9 cellular contexts compared by ENCODE assay signal in genomic region chr1:51878616-51879336, GRCh38. TPM values are rescaled to one million over a fixed set of nuclear protein-coding genes. Genes with fewer than 3 reads are reported as not detected.
DNase-seq lines count a peak whose midpoint lies in the region; ATAC-seq and TF ChIP-seq lines count a peak whose summit lies in the region.
"Had no signal": no experiment of that assay in that cellular context is flagged by ENCODE, and none has a peak within 500 bp of the region (broad histone marks: within the 10 kb centered on the region; RNA-seq: fewer than 3 reads in every experiment).

A gene with protein sequence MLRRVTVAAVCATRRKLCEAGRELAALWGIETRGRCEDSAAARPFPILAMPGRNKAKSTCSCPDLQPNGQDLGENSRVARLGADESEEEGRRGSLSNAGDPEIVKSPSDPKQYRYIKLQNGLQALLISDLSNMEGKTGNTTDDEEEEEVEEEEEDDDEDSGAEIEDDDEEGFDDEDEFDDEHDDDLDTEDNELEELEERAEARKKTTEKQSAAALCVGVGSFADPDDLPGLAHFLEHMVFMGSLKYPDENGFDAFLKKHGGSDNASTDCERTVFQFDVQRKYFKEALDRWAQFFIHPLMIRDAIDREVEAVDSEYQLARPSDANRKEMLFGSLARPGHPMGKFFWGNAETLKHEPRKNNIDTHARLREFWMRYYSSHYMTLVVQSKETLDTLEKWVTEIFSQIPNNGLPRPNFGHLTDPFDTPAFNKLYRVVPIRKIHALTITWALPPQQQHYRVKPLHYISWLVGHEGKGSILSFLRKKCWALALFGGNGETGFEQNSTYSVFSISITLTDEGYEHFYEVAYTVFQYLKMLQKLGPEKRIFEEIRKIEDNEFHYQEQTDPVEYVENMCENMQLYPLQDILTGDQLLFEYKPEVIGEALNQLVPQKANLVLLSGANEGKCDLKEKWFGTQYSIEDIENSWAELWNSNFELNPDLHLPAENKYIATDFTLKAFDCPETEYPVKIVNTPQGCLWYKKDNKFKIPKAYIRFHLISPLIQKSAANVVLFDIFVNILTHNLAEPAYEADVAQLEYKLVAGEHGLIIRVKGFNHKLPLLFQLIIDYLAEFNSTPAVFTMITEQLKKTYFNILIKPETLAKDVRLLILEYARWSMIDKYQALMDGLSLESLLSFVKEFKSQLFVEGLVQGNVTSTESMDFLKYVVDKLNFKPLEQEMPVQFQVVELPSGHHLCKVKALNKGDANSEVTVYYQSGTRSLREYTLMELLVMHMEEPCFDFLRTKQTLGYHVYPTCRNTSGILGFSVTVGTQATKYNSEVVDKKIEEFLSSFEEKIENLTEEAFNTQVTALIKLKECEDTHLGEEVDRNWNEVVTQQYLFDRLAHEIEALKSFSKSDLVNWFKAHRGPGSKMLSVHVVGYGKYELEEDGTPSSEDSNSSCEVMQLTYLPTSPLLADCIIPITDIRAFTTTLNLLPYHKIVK (minus strand): TSS chr1:51878727. CDS start chr1:51878615, 112 bp downstream.

- H3K27ac Mint-ChIP-seq in WTC11: no peak within 1 kb of the TSS
- H3K27ac Mint-ChIP-seq: T-helper 1 cell treated with Interleukin-12 subunit alpha and Interleukin-12 subunit beta and Interleukin-4 antibody, amounts not matched to agents 30 μg/mL and 1 μg/mL, for 36 hours had no signal

- peaks cover 33% of the 10 kb centered on the region for H4K20me1 ChIP-seq in smooth muscle cell (ENCODE audit: low read depth)

- H2AFZ ChIP-seq in smooth muscle cell (ENCODE audit: low read depth): peak within 1 kb of the TSS; percentile 91

- H3K36me3 Mint-ChIP-seq in WTC11: peaks cover 3% of the 10 kb centered on the region

- peaks cover 45% of the 10 kb centered on the region for H3K79me2 ChIP-seq in smooth muscle cell (ENCODE audit: low read depth)

- CTCF ChIA-PET in WTC11 (lab: Charles Lee): interaction anchor here (0.6 to 0.8 kb wide), 2 partner anchors 18 to 110 kb away, joined by 3 to 4 read pairs; no protein-coding TSS in a partner anchor

- H3K9me3 ChIP-seq in smooth muscle cell (replicated peaks; ENCODE audit: low read depth): no peaks in the 10 kb centered on the region

- H3K4me1 Mint-ChIP-seq in WTC11: peaks cover 17% of the 10 kb centered on the region

- no peak within 1 kb of the TSS for H3K4me3 Mint-ChIP-seq in WTC11

- H3K4me1 ChIP-seq in smooth muscle cell (ENCODE audit: low read depth): peaks cover 32% of the 10 kb centered on the region

- POLR2A ChIA-PET in WTC11 (lab: Charles Lee): interaction anchor here (0.8 to 1.0 kb wide), 2 partner anchors 176 to 177 kb away, joined by 4 to 5 read pairs; partner anchors contain the start of genes BTF3L4 and TXNDC12

- WGBS in smooth muscle cell (ENCODE audit: low lambda C conversion rate): under 1% methylated on average over 54 of the region's 54 CpGs

- peak within 1 kb of the TSS; percentile 98 for H3K9ac ChIP-seq in smooth muscle cell (ENCODE audit: low read depth)

- H3K4me3 ChIP-seq in AG09309 (ENCODE audit: control insufficient read depth, low read depth, low read length): peak within 1 kb of the TSS; percentile 92
- H3K4me3 ChIP-seq in smooth muscle cell: peak within 1 kb of the TSS; percentile 97

- H3K27me3 Mint-ChIP-seq in WTC11 (ENCODE audit: low read depth): peaks cover 17% of the 10 kb centered on the region

- H3K36me3 ChIP-seq in smooth muscle cell (ENCODE audit: low read depth): no peaks in the 10 kb centered on the region

- peaks cover 19% of the 10 kb centered on the region for H3K27me3 ChIP-seq in smooth muscle cell (ENCODE audit: low read depth)

- H3F3A ChIP-seq in smooth muscle cell (ENCODE audit: low read depth): peaks cover 11% of the 10 kb centered on the region

- peak within 1 kb of the TSS; percentile 95 for H3K27ac ChIP-seq in caudate nucleus (ENCODE audit: low read depth, low read length)
- peak within 1 kb of the TSS; percentile 93 for H3K27ac ChIP-seq in smooth muscle cell (ENCODE audit: low read depth)

- DNase-seq in AG09309 (ENCODE audit: low read depth): peak; percentile 99
- DNase-seq in NCI-H226: peak; percentile 99
- peak; percentile 99 for DNase-seq in WTC11 (ENCODE audit: low spot score)
- DNase-seq in caudate nucleus (lab: John Stamatoyannopoulos, UW): peak; percentile 84 to 100 (median 98)
- peak; percentile 98 for DNase-seq in iPS-NIHi7 (ENCODE audit: extremely low spot score)
- peak; percentile 95 for DNase-seq in smooth muscle cell (lab: John Stamatoyannopoulos, UW; ENCODE audit: unreplicated experiment)

- TF ChIP-seq CTCF in AG09309 (IDR thresholded peaks at IDR 0.05; ENCODE audit: control insufficient read depth, insufficient read depth, low read depth, low read length, missing control alignments) (no peak), WTC11 (IDR thresholded peaks at IDR 0.05) (no peak), smooth muscle cell (IDR thresholded peaks at IDR 0.05; ENCODE audit: borderline replicate concordance, insufficient read depth, poor library complexity, severe bottlenecking) (no peak)

- H3K9me3 Mint-ChIP-seq in WTC11: no peaks in the 10 kb centered on the region
- H3K9me3 Mint-ChIP-seq: T-helper 1 cell treated with Interleukin-12 subunit alpha and Interleukin-12 subunit beta and Interleukin-4 antibody, amounts not matched to agents 30 μg/mL and 1 μg/mL, for 36 hours had no signal

- ATAC-seq in GM19023 (IDR thresholded peaks at IDR 0.05; ENCODE audit: unreplicated experiment): peak; percentile 91
- ATAC-seq in HG03196 (IDR thresholded peaks at IDR 0.05; ENCODE audit: unreplicated experiment): peak; percentile 96
- ATAC-seq in WTC11: peak; percentile 93

- H3K4me2 ChIP-seq in smooth muscle cell: peak within 1 kb of the TSS; percentile 98

TF ChIP-seq in WTC11, 78 proteins besides CTCF, POLR2A, EP300 and RAD21 (continues in another document):
- TF ChIP-seq ETV6 (CRISPR knock-in tag; IDR thresholded peaks at IDR 0.05) (0 out of 2 replicates have a peak, but pooled peaks have one; percentile 20), MYBL2 (CRISPR knock-in tag; IDR thresholded peaks at IDR 0.05) (peak; percentile 73; the same call in 1 of the 2 replicates), USF1 (CRISPR knock-in tag; IDR thresholded peaks at IDR 0.05) (peak; percentile 91), NR2C2 (CRISPR knock-in tag; IDR thresholded peaks at IDR 0.05) (no peak), FOXK1 (CRISPR knock-in tag; IDR thresholded peaks at IDR 0.05) (peak; percentile 28; the same call in 1 of the 2 replicates), E2F5 (CRISPR knock-in tag; IDR thresholded peaks at IDR 0.05) (peak; percentile 22; the same call in 1 of the 2 replicates), USF2 (CRISPR knock-in tag; IDR thresholded peaks at IDR 0.05) (peak; percentile 94), ZNF232 (CRISPR knock-in tag; IDR thresholded peaks at IDR 0.05) (no peak; the same call in 1 of the 2 replicates), TP53 (CRISPR knock-in tag; IDR thresholded peaks at IDR 0.05) (no peak), NFE2L1 (CRISPR knock-in tag; IDR thresholded peaks at IDR 0.05) (peak; percentile 95), CREM (CRISPR knock-in tag; IDR thresholded peaks at IDR 0.05) (peak; percentile 90)
- TF ChIP-seq, protein P1, sequence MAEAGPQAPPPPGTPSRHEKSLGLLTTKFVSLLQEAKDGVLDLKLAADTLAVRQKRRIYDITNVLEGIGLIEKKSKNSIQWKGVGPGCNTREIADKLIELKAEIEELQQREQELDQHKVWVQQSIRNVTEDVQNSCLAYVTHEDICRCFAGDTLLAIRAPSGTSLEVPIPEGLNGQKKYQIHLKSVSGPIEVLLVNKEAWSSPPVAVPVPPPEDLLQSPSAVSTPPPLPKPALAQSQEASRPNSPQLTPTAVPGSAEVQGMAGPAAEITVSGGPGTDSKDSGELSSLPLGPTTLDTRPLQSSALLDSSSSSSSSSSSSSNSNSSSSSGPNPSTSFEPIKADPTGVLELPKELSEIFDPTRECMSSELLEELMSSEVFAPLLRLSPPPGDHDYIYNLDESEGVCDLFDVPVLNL (CRISPR knock-in tag; IDR thresholded peaks at IDR 0.05; ENCODE audit: borderline replicate concordance, low read depth): no peak
- TF ChIP-seq, protein P2, sequence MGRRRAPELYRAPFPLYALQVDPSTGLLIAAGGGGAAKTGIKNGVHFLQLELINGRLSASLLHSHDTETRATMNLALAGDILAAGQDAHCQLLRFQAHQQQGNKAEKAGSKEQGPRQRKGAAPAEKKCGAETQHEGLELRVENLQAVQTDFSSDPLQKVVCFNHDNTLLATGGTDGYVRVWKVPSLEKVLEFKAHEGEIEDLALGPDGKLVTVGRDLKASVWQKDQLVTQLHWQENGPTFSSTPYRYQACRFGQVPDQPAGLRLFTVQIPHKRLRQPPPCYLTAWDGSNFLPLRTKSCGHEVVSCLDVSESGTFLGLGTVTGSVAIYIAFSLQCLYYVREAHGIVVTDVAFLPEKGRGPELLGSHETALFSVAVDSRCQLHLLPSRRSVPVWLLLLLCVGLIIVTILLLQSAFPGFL (CRISPR knock-in tag; IDR thresholded peaks at IDR 0.05; ENCODE audit: borderline replicate concordance): no peak

RNA-seq across cellular contexts. Expression of the gene that starts here (rescaled TPM):
- total RNA-seq in WTC11 (2021) (172 to 201 TPM (median 179 TPM) in 3 replicates), smooth muscle cell (81.5 and 88.4 TPM in 2 replicates)
- polyA plus RNA-seq in smooth muscle cell: 95.2 and 96.1 TPM in 2 replicates

Comparison
In these comparisons a context has a peak if more than half of its experiments do, and no peak if none do; other contexts are left out.
1. Peak in every context shown above with its lines: DNase-seq, ATAC-seq, H3K4me3 ChIP-seq and H3K27ac ChIP-seq.